ENCODE assay signal across 31 cellular contexts in genomic region chr19:49844138-49844740, GRCh38. TPM values are rescaled to one million over a fixed set of nuclear protein-coding genes. Genes with fewer than 3 reads are reported as not detected.
DNase-seq lines count a peak whose midpoint lies in the region; ATAC-seq and TF ChIP-seq lines count a peak whose summit lies in the region.
"Had no signal": no experiment of that assay in that cellular context is flagged by ENCODE, and none has a peak within 500 bp of the region (broad histone marks: within the 10 kb centered on the region; RNA-seq: fewer than 3 reads in every experiment).

No MANE protein-coding gene starts in this region.

- no peak overlapping the region for H3K27ac Mint-ChIP-seq in glutamatergic neuron (ENCODE audit: unreplicated experiment)
- H3K27ac Mint-ChIP-seq: activated T-cell treated with anti-CD3 and anti-CD28 coated beads, Interleukin-2, amount 50 U/mL, for 24 hours; CD4-positive, CD25-positive, alpha-beta regulatory T cell; immature natural killer cell had no signal

- peak overlapping the region; percentile 79 to 96 (median 92) for H3K27ac ChIP-seq in gastrocnemius medialis
- H3K27ac ChIP-seq: adrenal gland, breast epithelium, GM23248, SJCRH30, testis had no signal

- no peaks in the 10 kb centered on the region for H3K4me1 Mint-ChIP-seq in glutamatergic neuron (ENCODE audit: low read depth, unreplicated experiment)

- peaks cover 2% of the 10 kb centered on the region for H3K36me3 Mint-ChIP-seq in glutamatergic neuron (ENCODE audit: unreplicated experiment)
- H3K36me3 Mint-ChIP-seq: CD4-positive, CD25-positive, alpha-beta regulatory T cell had no signal

- TF ChIP-seq CTCF in NB4 (IDR thresholded peaks at IDR 0.05; ENCODE audit: low read depth, low read length): no peak
- TF ChIP-seq CTCF in gastrocnemius medialis (IDR thresholded peaks at IDR 0.05 in 4 of 5, conservative IDR thresholded peaks at IDR 0.05 in 1 of 5): peak in 1 of 5 experiments; percentile 9
- TF ChIP-seq CTCF in glutamatergic neuron (IDR thresholded peaks at IDR 0.05; ENCODE audit: partially characterized antibody, unreplicated experiment): no peak

- peaks cover 17% of the 10 kb centered on the region in 2 donors for H3K4me1 ChIP-seq in gastrocnemius medialis
- H3K4me1 ChIP-seq: adrenal gland, breast epithelium, SJCRH30, testis had no signal

- H3K4me3 ChIP-seq in H7 (ENCODE audit: insufficient read depth, low read depth, low read length) (no peak overlapping the region), NB4 (ENCODE audit: low read depth, low read length) (no peak overlapping the region), gastrocnemius medialis (peak overlapping the region in 1 of 4 donors; percentile 7)
- H3K4me3 ChIP-seq: adrenal gland, breast epithelium, GM23248, SJCRH30, testis had no signal

- H3K9me3 Mint-ChIP-seq in glutamatergic neuron (ENCODE audit: unreplicated experiment): no peaks in the 10 kb centered on the region
- H3K9me3 Mint-ChIP-seq: immature natural killer cell had no signal

- DNase-seq in H7 (peak; percentile 30), NB4 (ENCODE audit: low read depth) (peak; percentile 94), amniotic epithelial cell (ENCODE audit: low read depth) (peak; percentile 70), gastrocnemius medialis (peak; percentile 65 to 89), NCI-H748 (lab: John Stamatoyannopoulos, UW; ENCODE audit: unreplicated experiment) (no peak), glutamatergic neuron (no peak)
- no peak for DNase-seq in NK-92 treated with Interleukin-12 subunit alpha and Interleukin-12 subunit beta, amount 100 ng/mL, for 24 hours (lab: John Stamatoyannopoulos, UW)
- DNase-seq: activated CD4-positive, alpha-beta T cell treated with anti-CD3 and anti-CD28 coated beads for 4 hours; activated naive CD4-positive, alpha-beta T cell; activated T-cell treated with anti-CD3 and anti-CD28 coated beads, Interleukin-2, amount 50 U/mL, for 24 hours; adrenal gland; CD4-positive, CD25-positive, alpha-beta regulatory T cell; effector memory CD4-positive, alpha-beta T cell; foreskin fibroblast; GM23248; hippocampal formation; immature natural killer cell; Kasumi-1; mesendoderm; NCI-H1105; NCI-H2081; NCI-H345; NCI-H774; nucleus accumbens; SJCRH30; stimulated activated CD4-positive, alpha-beta T cell treated with anti-CD3 and anti-CD28 coated beads, Interleukin-4, amount 100 ng/mL, for 1 hour; stimulated activated naive CD4-positive, alpha-beta T cell; testis had no signal

- H3K27me3 Mint-ChIP-seq in glutamatergic neuron (ENCODE audit: unreplicated experiment): peaks cover 2% of the 10 kb centered on the region
- H3K27me3 Mint-ChIP-seq: activated T-cell treated with anti-CD3 and anti-CD28 coated beads, Interleukin-2, amount 50 U/mL, for 24 hours; CD4-positive, CD25-positive, alpha-beta regulatory T cell had no signal

- TF ChIP-seq POLR2A in NB4 (IDR thresholded peaks at IDR 0.05; ENCODE audit: extremely low read depth, insufficient read length): no peak
- TF ChIP-seq POLR2A in gastrocnemius medialis (IDR thresholded peaks at IDR 0.05): no peak

- no peaks in the 10 kb centered on the region for H3K9me3 ChIP-seq in gastrocnemius medialis
- H3K9me3 ChIP-seq: adrenal gland, breast epithelium, SJCRH30, testis had no signal

- H3K36me3 ChIP-seq in H7 (replicated peaks; ENCODE audit: control insufficient read depth, insufficient read depth, low read length) (peaks cover 2% of the 10 kb centered on the region), gastrocnemius medialis (peaks cover 0 to 13% of the 10 kb centered on the region in 2 donors)
- H3K36me3 ChIP-seq: breast epithelium had no signal

- in situ Hi-C loops in gastrocnemius medialis (cut with MboI; ENCODE audit: low sequenced_read_pairs in 4 of 4): no loop called here

- H3K27me3 ChIP-seq in H7 (ENCODE audit: control insufficient read depth, insufficient read depth, low read length): no peaks in the 10 kb centered on the region
- no peaks in the 10 kb centered on the region for H3K27me3 ChIP-seq in gastrocnemius medialis
- H3K27me3 ChIP-seq: adrenal gland, breast epithelium, SJCRH30, testis had no signal

- H3K4me3 Mint-ChIP-seq in glutamatergic neuron (ENCODE audit: unreplicated experiment): no peak overlapping the region
- H3K4me3 Mint-ChIP-seq: activated T-cell treated with anti-CD3 and anti-CD28 coated beads, Interleukin-2, amount 50 U/mL, for 24 hours; immature natural killer cell had no signal

- intact Hi-C loops in gastrocnemius medialis (cut with DNase I; ENCODE audit: low total_unique reads): no loop called here

- peak; percentile 70 to 81 for ATAC-seq in gastrocnemius medialis
- ATAC-seq: left lobe of liver, Panc1 had no signal

RNA-seq across cellular contexts. Expression of gene PTOV1, which starts 6.7 kb away (rescaled TPM):
- total RNA-seq in H7 (2014; rRNA removed; shearing (Covaris generic)): 205 and 219 TPM in 2 replicates
- 10 to 100 TPM; 77.6 to 88.2 (median 87.0) TPM for total RNA-seq in gastrocnemius medialis
- 342 TPM for total RNA-seq in glutamatergic neuron (ENCODE audit: unreplicated experiment)

RNA-seq across cellular contexts. Expression of gene PNKP, which starts 23.1 kb away (rescaled TPM):
- total RNA-seq in H7 (2014; rRNA removed; shearing (Covaris generic)): 76.2 and 94.7 TPM in 2 replicates
- total RNA-seq in gastrocnemius medialis (10 to 100 TPM; 14.9 to 43.4 (median 21.1) TPM), glutamatergic neuron (ENCODE audit: unreplicated experiment) (81.3 TPM)

RNA-seq across cellular contexts. Expression of gene MED25, which starts 26.1 kb away (rescaled TPM):
- total RNA-seq in H7 (2014; rRNA removed; shearing (Covaris generic)): 49.3 and 53.5 TPM in 2 replicates
- total RNA-seq in gastrocnemius medialis (100 to 1,000 TPM in 1 of 4 donors, 10 to 100 TPM in 3; 46.6 to 105 (median 78.7) TPM), glutamatergic neuron (ENCODE audit: unreplicated experiment) (51.0 TPM)

RNA-seq across cellular contexts. Expression of gene FUZ, which starts 31.1 kb away (rescaled TPM):
- 48.5 and 49.5 TPM in 2 replicates for total RNA-seq in H7 (2014; rRNA removed; shearing (Covaris generic))
- total RNA-seq in gastrocnemius medialis: 10 to 100 TPM; 14.2 to 35.5 (median 26.0) TPM
- total RNA-seq in glutamatergic neuron (ENCODE audit: unreplicated experiment): 13.6 TPM

RNA-seq across cellular contexts. Expression of gene AKT1S1, which starts 32.9 kb away (rescaled TPM):
- total RNA-seq in H7 (2014; rRNA removed; shearing (Covaris generic)): 7.2 and 12.9 TPM in 2 replicates
- total RNA-seq in gastrocnemius medialis: 10 to 100 TPM; 23.8 to 56.8 (median 43.4) TPM
- total RNA-seq in glutamatergic neuron (ENCODE audit: unreplicated experiment): 23.7 TPM

Comparison
In these comparisons a context has a peak if more than half of its experiments do, and no peak if none do; other contexts are left out.
1. DNase-seq: peak in H7 (single experiment), NB4 (single experiment), amniotic epithelial cell (single experiment) and gastrocnemius medialis (2 of 2); none in NCI-H748 (single experiment), glutamatergic neuron (single experiment) and NK-92 treated with Interleukin-12 subunit alpha and Interleukin-12 subunit beta, amount 100 ng/mL, for 24 hours (single experiment).